2 cellular contexts compared by ENCODE assay signal in genomic region chr18:23811176-23811575, GRCh38.
TF ChIP-seq lines count a peak whose summit lies in the region.

No MANE protein-coding gene starts in this region.

TF ChIP-seq in GM23338, 12 proteins besides CTCF, POLR2A, EP300 and RAD21:
- TF ChIP-seq CREB1 (CRISPR knock-in tag; IDR thresholded peaks at IDR 0.05; ENCODE audit: low read depth) (no peak), POLR2AphosphoS5 (IDR thresholded peaks at IDR 0.05; ENCODE audit: low read depth) (no peak), JUNB (IDR thresholded peaks at IDR 0.05; ENCODE audit: unreplicated experiment) (no peak), REST (IDR thresholded peaks at IDR 0.05; ENCODE audit: unreplicated experiment) (no peak), STAT1 (IDR thresholded peaks at IDR 0.05; ENCODE audit: unreplicated experiment) (no peak), EZH2 (IDR thresholded peaks at IDR 0.05; ENCODE audit: low read depth, unreplicated experiment) (no peak), NANOG (IDR thresholded peaks at IDR 0.05; ENCODE audit: borderline replicate concordance) (no peak)
- TF ChIP-seq, protein P1, sequence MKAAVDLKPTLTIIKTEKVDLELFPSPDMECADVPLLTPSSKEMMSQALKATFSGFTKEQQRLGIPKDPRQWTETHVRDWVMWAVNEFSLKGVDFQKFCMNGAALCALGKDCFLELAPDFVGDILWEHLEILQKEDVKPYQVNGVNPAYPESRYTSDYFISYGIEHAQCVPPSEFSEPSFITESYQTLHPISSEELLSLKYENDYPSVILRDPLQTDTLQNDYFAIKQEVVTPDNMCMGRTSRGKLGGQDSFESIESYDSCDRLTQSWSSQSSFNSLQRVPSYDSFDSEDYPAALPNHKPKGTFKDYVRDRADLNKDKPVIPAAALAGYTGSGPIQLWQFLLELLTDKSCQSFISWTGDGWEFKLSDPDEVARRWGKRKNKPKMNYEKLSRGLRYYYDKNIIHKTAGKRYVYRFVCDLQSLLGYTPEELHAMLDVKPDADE (IDR thresholded peaks at IDR 0.05) = no peak

TF ChIP-seq in GM12878, 131 proteins besides CTCF, POLR2A, EP300 and RAD21:
- no peak for TF ChIP-seq RFX5 (IDR thresholded peaks at IDR 0.05; ENCODE audit: low read depth, low read length)
- TF ChIP-seq TCF3 (IDR thresholded peaks at IDR 0.05; ENCODE audit: borderline replicate concordance, insufficient read depth, low read depth, low read length) = no peak
- no peak for TF ChIP-seq EGR1 (IDR thresholded peaks at IDR 0.05; ENCODE audit: borderline replicate concordance in 1 of 2, low read depth in 2 of 2, low read length in 2 of 2)
- no peak for TF ChIP-seq SPI1 (IDR thresholded peaks at IDR 0.05; ENCODE audit: borderline replicate concordance, insufficient read depth, low read depth, low read length)
- TF ChIP-seq IKZF1 (conservative IDR thresholded peaks at IDR 0.05) = no peak
TF ChIP-seq in GM12878: peak in this region for 0.
